In the genomic region with DNA sequence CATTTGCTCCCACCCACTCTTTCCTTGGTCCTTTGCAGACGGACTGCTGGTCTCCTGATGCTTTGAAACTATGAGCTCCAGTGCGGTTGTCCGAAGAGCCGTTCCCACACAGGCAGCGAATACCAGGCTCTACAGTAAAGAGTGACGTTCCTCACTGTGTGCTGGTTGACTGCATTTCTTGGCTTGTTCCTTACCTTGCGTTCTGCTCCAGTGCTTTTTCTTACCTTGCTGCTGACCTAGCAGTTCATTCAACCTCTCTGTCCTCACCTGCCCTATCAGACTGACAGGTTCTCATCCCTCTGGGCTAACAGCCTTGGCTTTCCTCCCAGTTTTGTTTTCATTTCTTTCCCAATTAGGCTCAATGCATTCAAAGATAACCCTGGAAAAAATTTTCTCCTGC, we compare ENCODE assay signal across 24 cellular contexts.
"Had no signal": no experiment of that assay in that cellular context is flagged by ENCODE, and none has a peak within 500 bp of the region (broad histone marks: within the 10 kb centered on the region; RNA-seq: fewer than 3 reads in every experiment).

No MANE protein-coding gene starts in this region.

- H3K9me3 Mint-ChIP-seq: activated B cell treated with CpG ODN at 0.5 μM for 24 hours; activated CD8-positive, alpha-beta T cell treated with anti-CD3 and anti-CD28 coated beads for 36 hours; activated naive CD8-positive, alpha-beta T cell treated with anti-CD3 and anti-CD28 coated beads for 36 hours; activated T-cell treated with anti-CD3 and anti-CD28 coated beads, Interleukin-2, amount 50 U/mL, for 72 hours; dendritic cell treated with granulocyte-macrophage colony-stimulating factor and Interleukin-4, amounts not matched to agents 40 ng/mL and 50 ng/mL, for 4 days; effector memory CD8-positive, alpha-beta T cell; memory B cell; stimulated activated naive B cell treated with anti-CD40 and anti-IgM and Interleukin-4, amounts not matched to agents 10 μg/mL and 1 μg/mL and 100 μg/mL, for 72 hours had no signal

- H3K27me3 ChIP-seq: brain microvascular endothelial cell, gastroesophageal sphincter, tibial artery had no signal

- H3K4me3 Mint-ChIP-seq: activated B cell treated with CpG ODN at 0.5 μM for 24 hours; activated CD8-positive, alpha-beta T cell treated with anti-CD3 and anti-CD28 coated beads for 36 hours; activated naive CD8-positive, alpha-beta T cell treated with anti-CD3 and anti-CD28 coated beads for 36 hours; activated T-cell treated with anti-CD3 and anti-CD28 coated beads, Interleukin-2, amount 50 U/mL, for 72 hours; dendritic cell treated with granulocyte-macrophage colony-stimulating factor and Interleukin-4, amounts not matched to agents 40 ng/mL and 50 ng/mL, for 4 days; effector memory CD8-positive, alpha-beta T cell; memory B cell; naive thymus-derived CD4-positive, alpha-beta T cell; stimulated activated naive B cell treated with anti-CD40 and anti-IgM and Interleukin-4, amounts not matched to agents 10 μg/mL and 1 μg/mL and 100 μg/mL, for 72 hours; T-helper 17 cell had no signal

- DNase-seq: activated B cell treated with CpG ODN at 0.5 μM for 24 hours; activated CD4-positive, alpha-beta T cell treated with anti-CD3 and anti-CD28 coated beads for 48 hours; activated CD8-positive, alpha-beta T cell treated with anti-CD3 and anti-CD28 coated beads for 36 hours; activated gamma-delta T cell; activated naive CD8-positive, alpha-beta T cell treated with anti-CD3 and anti-CD28 coated beads for 36 hours; activated T-cell treated with anti-CD3 and anti-CD28 coated beads, Interleukin-2, amount 50 U/mL, for 72 hours; amygdala; brain microvascular endothelial cell; cerebellar nuclear complex; effector memory CD8-positive, alpha-beta T cell; left ventricle myocardium inferior; mucosa of descending colon; naive thymus-derived CD4-positive, alpha-beta T cell; right cardiac atrium; stimulated activated CD4-positive, alpha-beta T cell treated with anti-CD3 and anti-CD28 coated beads, Interleukin-15, amount 100 ng/mL, for 24 hours; stimulated activated CD4-positive, alpha-beta T cell treated with anti-CD3 and anti-CD28 coated beads, Interleukin-4, amount 100 ng/mL, for 1 hour; stimulated activated naive B cell treated with anti-CD40 and anti-IgM and Interleukin-4, amounts not matched to agents 10 μg/mL and 1 μg/mL and 100 μg/mL, for 72 hours; T-helper 17 cell; tibial artery had no signal

- H3K4me1 ChIP-seq: gastroesophageal sphincter, tibial artery had no signal

- H3K36me3 Mint-ChIP-seq: activated naive CD8-positive, alpha-beta T cell treated with anti-CD3 and anti-CD28 coated beads for 36 hours; naive thymus-derived CD4-positive, alpha-beta T cell; stimulated activated naive B cell treated with anti-CD40 and anti-IgM and Interleukin-4, amounts not matched to agents 10 μg/mL and 1 μg/mL and 100 μg/mL, for 72 hours had no signal

- H3K27ac ChIP-seq: brain microvascular endothelial cell, epithelial cell of prostate, gastroesophageal sphincter, skin epidermis, tibial artery had no signal

- H3K4me3 ChIP-seq: gastroesophageal sphincter, left ventricle myocardium inferior, mucosa of descending colon, skin epidermis, tibial artery had no signal

- H3K27ac Mint-ChIP-seq: activated B cell treated with CpG ODN at 0.5 μM for 24 hours; activated CD8-positive, alpha-beta T cell treated with anti-CD3 and anti-CD28 coated beads for 36 hours; activated naive CD8-positive, alpha-beta T cell treated with anti-CD3 and anti-CD28 coated beads for 36 hours; activated T-cell treated with anti-CD3 and anti-CD28 coated beads, Interleukin-2, amount 50 U/mL, for 72 hours; dendritic cell treated with granulocyte-macrophage colony-stimulating factor and Interleukin-4, amounts not matched to agents 40 ng/mL and 50 ng/mL, for 4 days; effector memory CD8-positive, alpha-beta T cell; memory B cell; naive thymus-derived CD4-positive, alpha-beta T cell; stimulated activated naive B cell treated with anti-CD40 and anti-IgM and Interleukin-4, amounts not matched to agents 10 μg/mL and 1 μg/mL and 100 μg/mL, for 72 hours; T-helper 17 cell had no signal

- H3K4me1 Mint-ChIP-seq: stimulated activated naive B cell treated with anti-CD40 and anti-IgM and Interleukin-4, amounts not matched to agents 10 μg/mL and 1 μg/mL and 100 μg/mL, for 72 hours had no signal

- H3K36me3 ChIP-seq: brain microvascular endothelial cell, gastroesophageal sphincter, left ventricle myocardium inferior, tibial artery had no signal

- H3K9me3 ChIP-seq: gastroesophageal sphincter, left ventricle myocardium inferior, mucosa of descending colon, tibial artery had no signal

- ATAC-seq: activated CD8-positive, alpha-beta T cell treated with anti-CD3 and anti-CD28 coated beads for 36 hours; activated T-cell treated with anti-CD3 and anti-CD28 coated beads, Interleukin-2, amount 50 U/mL, for 72 hours; effector memory CD8-positive, alpha-beta T cell; gastroesophageal sphincter; mucosa of descending colon; naive thymus-derived CD4-positive, alpha-beta T cell; right cardiac atrium; stimulated activated naive B cell treated with anti-CD40 and anti-IgM and Interleukin-4, amounts not matched to agents 10 μg/mL and 1 μg/mL and 100 μg/mL, for 72 hours; T-helper 17 cell had no signal
